ENCODE assay signal across 2 cellular contexts in genomic region chr5:177612215-177612673, GRCh38.
A peak's percentile ranks its signal among the peaks of the same experiment; 100 is the strongest.
TF ChIP-seq lines count a peak whose summit lies in the region.

No MANE protein-coding gene starts in this region.

TF ChIP-seq in IMR-90, 13 proteins besides CTCF, POLR2A, EP300 and RAD21:
- TF ChIP-seq NFE2L2 (IDR thresholded peaks at IDR 0.05; ENCODE audit: low read depth, low read length) (no peak), CHD1 (IDR thresholded peaks at IDR 0.05; ENCODE audit: low read depth, low read length) (no peak), MAZ (IDR thresholded peaks at IDR 0.05; ENCODE audit: borderline replicate concordance, low read depth, low read length) (no peak), FOS (IDR thresholded peaks at IDR 0.05; ENCODE audit: low read depth, low read length) (no peak), MXI1 (IDR thresholded peaks at IDR 0.05; ENCODE audit: borderline replicate concordance, low read depth, low read length) (no peak), RFX5 (IDR thresholded peaks at IDR 0.05; ENCODE audit: low read depth, low read length) (no peak), RCOR1 (IDR thresholded peaks at IDR 0.05; ENCODE audit: insufficient replicate concordance, low read length) (no peak), CEBPB (IDR thresholded peaks at IDR 0.05; ENCODE audit: low read depth, low read length) (no peak), BHLHE40 (IDR thresholded peaks at IDR 0.05; ENCODE audit: low read depth, low read length) (no peak), SMC3 (IDR thresholded peaks at IDR 0.05; ENCODE audit: low read depth, low read length) (no peak), MAFK (IDR thresholded peaks at IDR 0.05; ENCODE audit: low read depth, low read length) (no peak)
- TF ChIP-seq, protein P1, sequence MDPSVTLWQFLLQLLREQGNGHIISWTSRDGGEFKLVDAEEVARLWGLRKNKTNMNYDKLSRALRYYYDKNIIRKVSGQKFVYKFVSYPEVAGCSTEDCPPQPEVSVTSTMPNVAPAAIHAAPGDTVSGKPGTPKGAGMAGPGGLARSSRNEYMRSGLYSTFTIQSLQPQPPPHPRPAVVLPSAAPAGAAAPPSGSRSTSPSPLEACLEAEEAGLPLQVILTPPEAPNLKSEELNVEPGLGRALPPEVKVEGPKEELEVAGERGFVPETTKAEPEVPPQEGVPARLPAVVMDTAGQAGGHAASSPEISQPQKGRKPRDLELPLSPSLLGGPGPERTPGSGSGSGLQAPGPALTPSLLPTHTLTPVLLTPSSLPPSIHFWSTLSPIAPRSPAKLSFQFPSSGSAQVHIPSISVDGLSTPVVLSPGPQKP (IDR thresholded peaks at IDR 0.05; ENCODE audit: borderline replicate concordance, low read depth, low read length) = no peak
- TF ChIP-seq, protein P2, sequence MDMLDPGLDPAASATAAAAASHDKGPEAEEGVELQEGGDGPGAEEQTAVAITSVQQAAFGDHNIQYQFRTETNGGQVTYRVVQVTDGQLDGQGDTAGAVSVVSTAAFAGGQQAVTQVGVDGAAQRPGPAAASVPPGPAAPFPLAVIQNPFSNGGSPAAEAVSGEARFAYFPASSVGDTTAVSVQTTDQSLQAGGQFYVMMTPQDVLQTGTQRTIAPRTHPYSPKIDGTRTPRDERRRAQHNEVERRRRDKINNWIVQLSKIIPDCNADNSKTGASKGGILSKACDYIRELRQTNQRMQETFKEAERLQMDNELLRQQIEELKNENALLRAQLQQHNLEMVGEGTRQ (IDR thresholded peaks at IDR 0.05; ENCODE audit: low read depth, low read length) = no peak

TF ChIP-seq in endothelial cell of umbilical vein, 7 proteins besides CTCF, POLR2A, EP300 and RAD21:
- no peak for TF ChIP-seq MYC (IDR thresholded peaks at IDR 0.05; ENCODE audit: low read depth, low read length)
- TF ChIP-seq JUN (IDR thresholded peaks at IDR 0.05; ENCODE audit: borderline replicate concordance, insufficient read depth, insufficient read length, low read depth) = no peak
- peak; percentile 17 for TF ChIP-seq POLR2AphosphoS5 (IDR thresholded peaks at IDR 0.05; ENCODE audit: insufficient read depth, low read depth, low read length)
- no peak for TF ChIP-seq MAX (IDR thresholded peaks at IDR 0.05; ENCODE audit: insufficient read depth, insufficient read length)
- TF ChIP-seq GATA2 (IDR thresholded peaks at IDR 0.05; ENCODE audit: insufficient read depth, insufficient read length, low read depth, low read length) = no peak
- no peak for TF ChIP-seq FOS (IDR thresholded peaks at IDR 0.05; ENCODE audit: borderline replicate concordance, insufficient read depth, low read length)
- no peak for TF ChIP-seq EZH2 (IDR thresholded peaks at IDR 0.05; ENCODE audit: borderline replicate concordance, low read depth, low read length, severe bottlenecking)
